1 cellular context compared by ENCODE assay signal in the genomic region with DNA sequence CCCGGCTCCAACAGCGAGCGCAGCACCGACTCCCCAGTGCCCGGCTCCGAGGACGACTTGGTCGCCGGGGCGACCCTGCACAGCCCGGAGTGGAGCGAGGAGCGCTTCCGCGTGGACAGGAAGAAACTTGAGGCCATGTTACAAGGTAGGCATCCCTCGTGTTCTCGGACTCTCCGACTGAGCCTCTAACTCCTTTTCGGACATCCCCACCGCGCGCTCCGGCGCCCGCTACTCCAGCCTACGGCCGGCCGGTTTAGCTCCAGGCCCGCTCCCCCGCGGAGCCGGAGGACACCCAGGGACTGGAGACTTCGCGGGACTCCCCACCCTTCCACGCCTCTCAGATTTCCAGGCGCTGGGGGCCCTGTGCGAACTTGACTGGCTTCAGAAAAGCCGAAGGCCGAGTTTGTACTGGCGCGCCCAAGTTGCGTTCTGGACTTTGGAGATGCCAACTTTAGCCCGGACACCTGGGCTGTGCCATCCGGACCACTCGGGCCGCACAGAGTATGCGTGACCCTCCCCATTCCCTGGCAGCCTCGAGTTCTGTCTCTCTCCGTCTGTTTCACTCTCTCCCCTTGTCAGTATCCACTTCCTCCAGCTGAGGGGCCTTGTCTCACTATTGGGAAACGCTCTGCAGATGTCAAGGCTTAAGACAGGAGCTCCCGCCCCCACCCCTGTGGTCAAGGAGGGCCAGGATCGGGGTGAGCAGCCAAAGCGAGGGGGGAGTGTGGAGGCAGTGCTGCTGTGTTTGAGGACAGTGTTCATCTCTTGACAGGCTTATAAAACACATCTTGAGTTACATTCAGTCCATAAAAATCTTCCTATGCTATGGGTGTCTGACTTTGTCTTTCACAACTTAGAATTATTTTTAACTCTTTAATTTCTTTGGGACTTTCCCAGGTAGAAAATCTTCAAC.
A peak's percentile ranks its signal among the peaks of the same experiment; 100 is the strongest.
TF ChIP-seq lines count a peak whose summit lies in the region.

No MANE protein-coding gene starts in this region.

TF ChIP-seq in WTC11, 78 proteins besides CTCF, POLR2A, EP300 and RAD21 (continued from another document):
- TF ChIP-seq, protein P1, sequence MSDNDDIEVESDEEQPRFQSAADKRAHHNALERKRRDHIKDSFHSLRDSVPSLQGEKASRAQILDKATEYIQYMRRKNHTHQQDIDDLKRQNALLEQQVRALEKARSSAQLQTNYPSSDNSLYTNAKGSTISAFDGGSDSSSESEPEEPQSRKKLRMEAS (CRISPR knock-in tag; IDR thresholded peaks at IDR 0.05) = 0 out of 2 replicates have a peak, but pooled peaks have one; percentile 23
- TF ChIP-seq, protein P2, sequence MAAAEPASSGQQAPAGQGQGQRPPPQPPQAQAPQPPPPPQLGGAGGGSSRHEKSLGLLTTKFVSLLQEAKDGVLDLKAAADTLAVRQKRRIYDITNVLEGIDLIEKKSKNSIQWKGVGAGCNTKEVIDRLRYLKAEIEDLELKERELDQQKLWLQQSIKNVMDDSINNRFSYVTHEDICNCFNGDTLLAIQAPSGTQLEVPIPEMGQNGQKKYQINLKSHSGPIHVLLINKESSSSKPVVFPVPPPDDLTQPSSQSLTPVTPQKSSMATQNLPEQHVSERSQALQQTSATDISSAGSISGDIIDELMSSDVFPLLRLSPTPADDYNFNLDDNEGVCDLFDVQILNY (CRISPR knock-in tag; IDR thresholded peaks at IDR 0.05) = no peak
- TF ChIP-seq, protein P3, sequence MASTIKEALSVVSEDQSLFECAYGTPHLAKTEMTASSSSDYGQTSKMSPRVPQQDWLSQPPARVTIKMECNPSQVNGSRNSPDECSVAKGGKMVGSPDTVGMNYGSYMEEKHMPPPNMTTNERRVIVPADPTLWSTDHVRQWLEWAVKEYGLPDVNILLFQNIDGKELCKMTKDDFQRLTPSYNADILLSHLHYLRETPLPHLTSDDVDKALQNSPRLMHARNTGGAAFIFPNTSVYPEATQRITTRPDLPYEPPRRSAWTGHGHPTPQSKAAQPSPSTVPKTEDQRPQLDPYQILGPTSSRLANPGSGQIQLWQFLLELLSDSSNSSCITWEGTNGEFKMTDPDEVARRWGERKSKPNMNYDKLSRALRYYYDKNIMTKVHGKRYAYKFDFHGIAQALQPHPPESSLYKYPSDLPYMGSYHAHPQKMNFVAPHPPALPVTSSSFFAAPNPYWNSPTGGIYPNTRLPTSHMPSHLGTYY (CRISPR knock-in tag; IDR thresholded peaks at IDR 0.05) = no peak
- TF ChIP-seq, protein P4, sequence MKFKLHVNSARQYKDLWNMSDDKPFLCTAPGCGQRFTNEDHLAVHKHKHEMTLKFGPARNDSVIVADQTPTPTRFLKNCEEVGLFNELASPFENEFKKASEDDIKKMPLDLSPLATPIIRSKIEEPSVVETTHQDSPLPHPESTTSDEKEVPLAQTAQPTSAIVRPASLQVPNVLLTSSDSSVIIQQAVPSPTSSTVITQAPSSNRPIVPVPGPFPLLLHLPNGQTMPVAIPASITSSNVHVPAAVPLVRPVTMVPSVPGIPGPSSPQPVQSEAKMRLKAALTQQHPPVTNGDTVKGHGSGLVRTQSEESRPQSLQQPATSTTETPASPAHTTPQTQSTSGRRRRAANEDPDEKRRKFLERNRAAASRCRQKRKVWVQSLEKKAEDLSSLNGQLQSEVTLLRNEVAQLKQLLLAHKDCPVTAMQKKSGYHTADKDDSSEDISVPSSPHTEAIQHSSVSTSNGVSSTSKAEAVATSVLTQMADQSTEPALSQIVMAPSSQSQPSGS (CRISPR knock-in tag; IDR thresholded peaks at IDR 0.05; ENCODE audit: borderline replicate concordance, low read depth) = no peak
TF ChIP-seq in WTC11: peak in this region for 3.
